Comparison of ENCODE assay signal across 1 cellular context in genomic region chrX:101191217-101191750, GRCh38.
TF ChIP-seq lines count a peak whose summit lies in the region.

No MANE protein-coding gene starts in this region.

TF ChIP-seq in H1, 55 proteins besides CTCF, POLR2A, EP300 and RAD21:
- TF ChIP-seq TAF7 (optimal IDR thresholded peaks at IDR 0.05; ENCODE audit: borderline replicate concordance, low read depth, low read length) (no peak), RNF2 (IDR thresholded peaks at IDR 0.05; ENCODE audit: borderline replicate concordance, low read depth, low read length, missing control alignments, poor library complexity, severe bottlenecking) (no peak), BCL11A (IDR thresholded peaks at IDR 0.05; ENCODE audit: low read depth in 2 of 2, low read length in 2 of 2) (no peak), POLR2AphosphoS5 (IDR thresholded peaks at IDR 0.05; ENCODE audit: low read depth, low read length) (no peak), SIX5 (IDR thresholded peaks at IDR 0.05; ENCODE audit: low read depth, low read length) (no peak), SP2 (IDR thresholded peaks at IDR 0.05; ENCODE audit: low read length) (no peak), CBX8 (IDR thresholded peaks at IDR 0.05; ENCODE audit: borderline replicate concordance, low read depth, low read length) (no peak), BACH1 (IDR thresholded peaks at IDR 0.05; ENCODE audit: low read length) (no peak), RBBP5 (IDR thresholded peaks at IDR 0.05; ENCODE audit: borderline replicate concordance, low read depth, low read length) (no peak), ZNF274 (IDR thresholded peaks at IDR 0.05; ENCODE audit: borderline replicate concordance, extremely low read depth, low read length) (no peak), RXRA (IDR thresholded peaks at IDR 0.05; ENCODE audit: insufficient read depth, low read depth, low read length) (no peak), EZH2 (IDR thresholded peaks at IDR 0.05; ENCODE audit: low read depth, low read length, severe bottlenecking) (no peak), SUZ12 (IDR thresholded peaks at IDR 0.05; ENCODE audit: low read length) (no peak), CHD7 (IDR thresholded peaks at IDR 0.05; ENCODE audit: insufficient replicate concordance, low read length) (no peak), CEBPB (IDR thresholded peaks at IDR 0.05; ENCODE audit: low read depth, low read length) (no peak), CTBP2 (IDR thresholded peaks at IDR 0.05; ENCODE audit: borderline replicate concordance, insufficient read depth, insufficient read length, low read length) (no peak), EGR1 (IDR thresholded peaks at IDR 0.05; ENCODE audit: borderline replicate concordance, low read depth, low read length) (peak; percentile 43; the same call in 1 of the 2 replicates), E2F6 (IDR thresholded peaks at IDR 0.05) (peak; percentile 75), ATF3 (IDR thresholded peaks at IDR 0.05; ENCODE audit: insufficient read depth, low read depth, low read length) (no peak), YY1 (IDR thresholded peaks at IDR 0.05; ENCODE audit: low read depth, low read length) (no peak), HDAC2 (IDR thresholded peaks at IDR 0.05; ENCODE audit: borderline replicate concordance in 1 of 2, low read depth in 2 of 2, low read length in 2 of 2) (no peak), CHD1 (IDR thresholded peaks at IDR 0.05; ENCODE audit: low read depth, low read length) (no peak), KDM4A (IDR thresholded peaks at IDR 0.05; ENCODE audit: low read depth, low read length, severe bottlenecking) (peak; percentile 81), GABPA (IDR thresholded peaks at IDR 0.05; ENCODE audit: borderline replicate concordance, insufficient read depth, low read length) (no peak), SIRT6 (IDR thresholded peaks at IDR 0.05; ENCODE audit: low read length) (no peak), USF2 (IDR thresholded peaks at IDR 0.05; ENCODE audit: low read length) (no peak), CREB1 (IDR thresholded peaks at IDR 0.05) (no peak), SAP30 (IDR thresholded peaks at IDR 0.05; ENCODE audit: insufficient read depth, insufficient replicate concordance, low read length) (no peak), SP1 (IDR thresholded peaks at IDR 0.05; ENCODE audit: low read depth, low read length) (no peak), CHD2 (IDR thresholded peaks at IDR 0.05; ENCODE audit: low read length) (no peak), PHF8 (conservative IDR thresholded peaks at IDR 0.05; ENCODE audit: low read depth, low read length) (no peak; the same call in 1 of the 2 replicates), CBX5 (IDR thresholded peaks at IDR 0.05; ENCODE audit: low read depth, low read length) (no peak), MAX (IDR thresholded peaks at IDR 0.05) (peak; percentile 81), KDM1A (IDR thresholded peaks at IDR 0.05; ENCODE audit: borderline replicate concordance, low read length) (no peak), POU5F1 (IDR thresholded peaks at IDR 0.05; ENCODE audit: low read depth, low read length) (no peak)
